In genomic region chr6:14732226-14732844, GRCh38 we compare ENCODE assay signal across 11 cellular contexts.
DNase-seq lines count a peak whose midpoint lies in the region; ATAC-seq, FAIRE-seq and TF ChIP-seq lines count a peak whose summit lies in the region.
"Had no signal": no experiment of that assay in that cellular context is flagged by ENCODE, and none has a peak within 500 bp of the region (broad histone marks: within the 10 kb centered on the region; RNA-seq: fewer than 3 reads in every experiment).

No MANE protein-coding gene starts in this region.

- no peaks in the 10 kb centered on the region for H3K27me3 ChIP-seq in Caco-2 (replicated peaks; ENCODE audit: control insufficient read depth, insufficient read depth, low read length)
- H3K27me3 ChIP-seq in foreskin keratinocyte = no peaks in the 10 kb centered on the region

- CTCF ChIA-PET in A549 (lab: Yijun Ruan, JAX) = interaction anchor here (0.6 kb wide), 1 partner anchor 958 kb away, joined by 4 read pairs; no protein-coding TSS in a partner anchor
- CTCF ChIA-PET in Caco-2 (lab: Charles Lee) = no interaction called here
- CTCF ChIA-PET in activated CD8-positive, alpha-beta T cell treated with anti-CD3 and anti-CD28 coated beads, Interleukin-2, amount 10 ng/mL, durations not matched to agents 7 days and 5 days (lab: Charles Lee) = no interaction called here

- H3K4me3 Mint-ChIP-seq in Caco-2 (ENCODE audit: unreplicated experiment) = peak overlapping the region; percentile 41
- no peak overlapping the region for H3K4me3 Mint-ChIP-seq in activated CD8-positive, alpha-beta T cell treated with anti-CD3 and anti-CD28 coated beads, Interleukin-2, amount 10 ng/mL, durations not matched to agents 7 days and 5 days

- no peaks in the 10 kb centered on the region for H3K36me3 ChIP-seq in Caco-2 (ENCODE audit: control insufficient read depth, insufficient read depth, low read length)

- ATAC-seq in A549 (no peak), foreskin keratinocyte (no peak), HG02798 (IDR thresholded peaks at IDR 0.05; ENCODE audit: poor library complexity, unreplicated experiment) (no peak), GM21825 (IDR thresholded peaks at IDR 0.05; ENCODE audit: unreplicated experiment) (no peak)
- ATAC-seq in activated CD8-positive, alpha-beta T cell treated with anti-CD3 and anti-CD28 coated beads, Interleukin-2, amount 10 ng/mL, durations not matched to agents 7 days and 5 days = no peak

- no peak for TF ChIP-seq RAD21 in A549 (conservative IDR thresholded peaks at IDR 0.05 in 1 of 2, IDR thresholded peaks at IDR 0.05 in 1 of 2)

- TF ChIP-seq EP300 in A549 (IDR thresholded peaks at IDR 0.05) = no peak

- H3K4me1 ChIP-seq in A549 (peaks cover 45% of the 10 kb centered on the region), Caco-2 (peaks cover 33% of the 10 kb centered on the region), foreskin keratinocyte (peaks cover 37% of the 10 kb centered on the region)

- H3K4me2 ChIP-seq in A549 = peak overlapping the region; percentile 68

- H3K27me3 Mint-ChIP-seq in Caco-2 (ENCODE audit: insufficient read depth, unreplicated experiment) = no peaks in the 10 kb centered on the region
- H3K27me3 Mint-ChIP-seq in activated CD8-positive, alpha-beta T cell treated with anti-CD3 and anti-CD28 coated beads, Interleukin-2, amount 10 ng/mL, durations not matched to agents 7 days and 5 days (ENCODE audit: low read depth) = no peaks in the 10 kb centered on the region

- no TSS peak for BruUV-seq in Caco-2 (replicated peaks; lab: Mats Ljungman, UMichigan)

- H3K27ac Mint-ChIP-seq in Caco-2 (ENCODE audit: unreplicated experiment) = peak overlapping the region; percentile 85
- peak overlapping the region; percentile 79 for H3K27ac Mint-ChIP-seq in activated CD8-positive, alpha-beta T cell treated with anti-CD3 and anti-CD28 coated beads, Interleukin-2, amount 10 ng/mL, durations not matched to agents 7 days and 5 days

- no peak for TF ChIP-seq POLR2A in A549 (IDR thresholded peaks at IDR 0.05; ENCODE audit: low read length)

- H3K9me3 ChIP-seq in A549 (no peaks in the 10 kb centered on the region; the same call in 2 of the 3 replicates), Caco-2 (no peaks in the 10 kb centered on the region)

- no peak overlapping the region for H3K4me3 ChIP-seq in A549
- H3K4me3 ChIP-seq in Caco-2 (ENCODE audit: low read depth, low read length) = no peak overlapping the region

- no peak for TF ChIP-seq CTCF in A549 (IDR thresholded peaks at IDR 0.05)
- TF ChIP-seq CTCF in Caco-2 (IDR thresholded peaks at IDR 0.05; ENCODE audit: insufficient read depth in 1 of 2, low read depth in 1 of 2, low read length in 1 of 2, severe bottlenecking in 1 of 2, unreplicated experiment in 1 of 2) = no peak
- TF ChIP-seq CTCF in foreskin keratinocyte (conservative IDR thresholded peaks at IDR 0.05) = no peak

- intact Hi-C loops in Caco-2 (cut with micrococcal nuclease; ENCODE audit: unreplicated experiment) = loop anchor here (1.0 kb wide), 1 partner anchor 11 kb away; no protein-coding TSS in a partner anchor

- H3K4me1 Mint-ChIP-seq in Caco-2 (ENCODE audit: low read depth, unreplicated experiment) = peaks cover 19% of the 10 kb centered on the region
- peaks cover 80% of the 10 kb centered on the region for H3K4me1 Mint-ChIP-seq in activated CD8-positive, alpha-beta T cell treated with anti-CD3 and anti-CD28 coated beads, Interleukin-2, amount 10 ng/mL, durations not matched to agents 7 days and 5 days (ENCODE audit: low read depth)

- POLR2A ChIA-PET in A549 (lab: Yijun Ruan, JAX) (no interaction called here), Caco-2 (lab: Charles Lee) (interaction anchor here (0.5 kb wide), 1 partner anchor 11 kb away, joined by 9 read pairs; no protein-coding TSS in a partner anchor)
- POLR2A ChIA-PET in activated CD8-positive, alpha-beta T cell treated with anti-CD3 and anti-CD28 coated beads, Interleukin-2, amount 10 ng/mL, durations not matched to agents 7 days and 5 days (lab: Charles Lee) = interaction anchor here (1.2 kb wide), 1 partner anchor 10 kb away, joined by 4 read pairs; no protein-coding TSS in a partner anchor

- FAIRE-seq in A549 (lab: Jason Lieb, UNC) = no peak
- FAIRE-seq: kidney had no signal

- WGBS in A549 (ENCODE audit: missing lambda C conversion rate) = 53% methylated on average over 4 of the region's 4 CpGs

- peak overlapping the region; percentile 74 to 89 for H3K27ac ChIP-seq in A549
- peak overlapping the region; percentile 89 for H3K27ac ChIP-seq in foreskin keratinocyte

- H3K36me3 Mint-ChIP-seq in Caco-2 (ENCODE audit: insufficient read depth, unreplicated experiment) = no peaks in the 10 kb centered on the region
- H3K36me3 Mint-ChIP-seq in activated CD8-positive, alpha-beta T cell treated with anti-CD3 and anti-CD28 coated beads, Interleukin-2, amount 10 ng/mL, durations not matched to agents 7 days and 5 days (ENCODE audit: low read depth) = peaks cover 18% of the 10 kb centered on the region

- no peaks in the 10 kb centered on the region for H3K9me3 Mint-ChIP-seq in Caco-2 (ENCODE audit: unreplicated experiment)
- no peaks in the 10 kb centered on the region for H3K9me3 Mint-ChIP-seq in activated CD8-positive, alpha-beta T cell treated with anti-CD3 and anti-CD28 coated beads, Interleukin-2, amount 10 ng/mL, durations not matched to agents 7 days and 5 days (ENCODE audit: insufficient read depth)

- no peak for DNase-seq in A549 (ENCODE audit: low read depth in 1 of 2, low spot score in 1 of 2)
- DNase-seq in Caco-2 = peak; percentile 23 to 60
- DNase-seq in activated CD8-positive, alpha-beta T cell treated with anti-CD3 and anti-CD28 coated beads, Interleukin-2, amount 10 ng/mL, durations not matched to agents 7 days and 5 days = no peak
- DNase-seq in foreskin keratinocyte = no peak
- no peak for DNase-seq in amniotic stem cell (lab: John Stamatoyannopoulos, UW)
- no peak for DNase-seq in retina
- DNase-seq: aorta, kidney, NCI-H2171 had no signal

TF ChIP-seq in A549, 52 proteins besides CTCF, POLR2A, EP300 and RAD21:
- no peak for TF ChIP-seq BCL3 (IDR thresholded peaks at IDR 0.05)
- TF ChIP-seq TFCP2L1 (CRISPR knock-in tag; IDR thresholded peaks at IDR 0.05) = no peak
- no peak for TF ChIP-seq JUNB (IDR thresholded peaks at IDR 0.05)
- TF ChIP-seq NR3C1 (IDR thresholded peaks at IDR 0.05) = no peak
- TF ChIP-seq CBX2 (IDR thresholded peaks at IDR 0.05; ENCODE audit: borderline replicate concordance, low read depth) = no peak
- TF ChIP-seq CHD4 (IDR thresholded peaks at IDR 0.05; ENCODE audit: borderline replicate concordance) = no peak
- no peak for TF ChIP-seq ZNF302 (CRISPR knock-in tag; IDR thresholded peaks at IDR 0.05)
- no peak for TF ChIP-seq MAFK (IDR thresholded peaks at IDR 0.05; ENCODE audit: partially characterized antibody)
TF ChIP-seq in A549: peak in this region for 0.

Comparison
In these comparisons a context has a peak if more than half of its experiments do, and no peak if none do; other contexts are left out.
1. DNase-seq: peak in Caco-2 (2 of 2); none in A549 (0 of 2), activated CD8-positive, alpha-beta T cell treated with anti-CD3 and anti-CD28 coated beads, Interleukin-2, amount 10 ng/mL, durations not matched to agents 7 days and 5 days (single experiment), foreskin keratinocyte (0 of 2), amniotic stem cell (single experiment) and retina (single experiment).